In the genomic region with DNA sequence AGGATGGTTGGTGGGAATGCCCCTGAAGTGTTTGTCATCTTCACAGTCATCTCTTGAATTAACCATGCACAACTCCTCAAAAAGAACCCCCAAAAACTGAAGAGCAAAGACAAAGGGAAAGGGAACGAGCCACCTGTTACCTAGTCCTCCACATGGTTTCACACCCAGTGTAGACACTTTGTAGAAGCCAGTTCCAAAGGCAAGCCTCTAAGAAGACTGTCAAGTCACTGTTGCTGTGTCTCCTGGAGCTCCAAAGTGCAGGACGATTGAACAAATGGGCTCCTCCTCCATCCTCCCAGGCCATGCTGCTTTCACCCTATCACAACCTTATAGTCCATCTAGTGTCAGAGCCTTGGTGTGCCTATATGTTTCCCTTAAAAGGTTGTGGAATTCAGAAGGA, we compare ENCODE assay signal across 2 cellular contexts.
A peak's percentile ranks its signal among the peaks of the same experiment; 100 is the strongest.
TF ChIP-seq lines count a peak whose summit lies in the region.

No MANE protein-coding gene starts in this region.

TF ChIP-seq in HEK293, 187 proteins besides CTCF, POLR2A, EP300 and RAD21 (continued from another document):
- no peak for TF ChIP-seq ZNF791 (tag by site-specific recombination; IDR thresholded peaks at IDR 0.05)

TF ChIP-seq in K562, 482 proteins besides CTCF, POLR2A, EP300 and RAD21 (continued from another document and continues in another):
- TF ChIP-seq PRPF4 (IDR thresholded peaks at IDR 0.05; ENCODE audit: insufficient read depth, low read depth, low read length, poor library complexity, severe bottlenecking) (no peak), E2F3 (CRISPR knock-in tag; IDR thresholded peaks at IDR 0.05) (no peak), ZNF445 (CRISPR knock-in tag; IDR thresholded peaks at IDR 0.05; ENCODE audit: low read depth) (no peak), NELFE (IDR thresholded peaks at IDR 0.05; ENCODE audit: insufficient read depth, insufficient read length) (no peak), EHMT2 (IDR thresholded peaks at IDR 0.05) (peak; percentile 67; the same call in 1 of the 2 replicates), TRIM28 (IDR thresholded peaks at IDR 0.05) (no peak), TBL1XR1 (IDR thresholded peaks at IDR 0.05; ENCODE audit: low read length in 2 of 2) (no peak), PYGO2 (tag; IDR thresholded peaks at IDR 0.05) (no peak), MAZ (CRISPR knock-in tag; conservative IDR thresholded peaks at IDR 0.05 in 1 of 2, IDR thresholded peaks at IDR 0.05 in 1 of 2) (no peak), ZNF133 (CRISPR knock-in tag; IDR thresholded peaks at IDR 0.05) (no peak), KHSRP (IDR thresholded peaks at IDR 0.05) (no peak), ETV5 (CRISPR knock-in tag; IDR thresholded peaks at IDR 0.05; ENCODE audit: low read depth) (no peak), NFE2 (IDR thresholded peaks at IDR 0.05; ENCODE audit: low read depth) (peak; percentile 65), BDP1 (IDR thresholded peaks at IDR 0.05; ENCODE audit: insufficient read depth, insufficient read length) (no peak), TGIF2 (CRISPR knock-in tag; IDR thresholded peaks at IDR 0.05) (no peak), C11orf30 (IDR thresholded peaks at IDR 0.05; ENCODE audit: low read depth) (peak; percentile 47; the same call in 1 of the 2 replicates), SMARCA5 (IDR thresholded peaks at IDR 0.05) (no peak), ZZZ3 (IDR thresholded peaks at IDR 0.05) (no peak)
- TF ChIP-seq, protein P1, sequence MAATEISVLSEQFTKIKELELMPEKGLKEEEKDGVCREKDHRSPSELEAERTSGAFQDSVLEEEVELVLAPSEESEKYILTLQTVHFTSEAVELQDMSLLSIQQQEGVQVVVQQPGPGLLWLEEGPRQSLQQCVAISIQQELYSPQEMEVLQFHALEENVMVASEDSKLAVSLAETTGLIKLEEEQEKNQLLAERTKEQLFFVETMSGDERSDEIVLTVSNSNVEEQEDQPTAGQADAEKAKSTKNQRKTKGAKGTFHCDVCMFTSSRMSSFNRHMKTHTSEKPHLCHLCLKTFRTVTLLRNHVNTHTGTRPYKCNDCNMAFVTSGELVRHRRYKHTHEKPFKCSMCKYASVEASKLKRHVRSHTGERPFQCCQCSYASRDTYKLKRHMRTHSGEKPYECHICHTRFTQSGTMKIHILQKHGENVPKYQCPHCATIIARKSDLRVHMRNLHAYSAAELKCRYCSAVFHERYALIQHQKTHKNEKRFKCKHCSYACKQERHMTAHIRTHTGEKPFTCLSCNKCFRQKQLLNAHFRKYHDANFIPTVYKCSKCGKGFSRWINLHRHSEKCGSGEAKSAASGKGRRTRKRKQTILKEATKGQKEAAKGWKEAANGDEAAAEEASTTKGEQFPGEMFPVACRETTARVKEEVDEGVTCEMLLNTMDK (IDR thresholded peaks at IDR 0.05; ENCODE audit: borderline replicate concordance, insufficient read depth, low read depth, low read length, poor library complexity, severe bottlenecking): no peak
- TF ChIP-seq, protein P2, sequence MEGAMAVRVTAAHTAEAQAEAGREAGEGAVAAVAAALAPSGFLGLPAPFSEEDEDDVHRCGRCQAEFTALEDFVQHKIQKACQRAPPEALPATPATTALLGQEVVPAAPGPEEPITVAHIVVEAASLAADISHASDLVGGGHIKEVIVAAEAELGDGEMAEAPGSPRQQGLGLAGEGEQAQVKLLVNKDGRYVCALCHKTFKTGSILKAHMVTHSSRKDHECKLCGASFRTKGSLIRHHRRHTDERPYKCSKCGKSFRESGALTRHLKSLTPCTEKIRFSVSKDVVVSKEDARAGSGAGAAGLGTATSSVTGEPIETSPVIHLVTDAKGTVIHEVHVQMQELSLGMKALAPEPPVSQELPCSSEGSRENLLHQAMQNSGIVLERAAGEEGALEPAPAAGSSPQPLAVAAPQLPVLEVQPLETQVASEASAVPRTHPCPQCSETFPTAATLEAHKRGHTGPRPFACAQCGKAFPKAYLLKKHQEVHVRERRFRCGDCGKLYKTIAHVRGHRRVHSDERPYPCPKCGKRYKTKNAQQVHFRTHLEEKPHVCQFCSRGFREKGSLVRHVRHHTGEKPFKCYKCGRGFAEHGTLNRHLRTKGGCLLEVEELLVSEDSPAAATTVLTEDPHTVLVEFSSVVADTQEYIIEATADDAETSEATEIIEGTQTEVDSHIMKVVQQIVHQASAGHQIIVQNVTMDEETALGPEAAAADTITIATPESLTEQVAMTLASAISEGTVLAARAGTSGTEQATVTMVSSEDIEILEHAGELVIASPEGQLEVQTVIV (CRISPR knock-in tag; IDR thresholded peaks at IDR 0.05; ENCODE audit: borderline replicate concordance): no peak
- TF ChIP-seq, protein P3, sequence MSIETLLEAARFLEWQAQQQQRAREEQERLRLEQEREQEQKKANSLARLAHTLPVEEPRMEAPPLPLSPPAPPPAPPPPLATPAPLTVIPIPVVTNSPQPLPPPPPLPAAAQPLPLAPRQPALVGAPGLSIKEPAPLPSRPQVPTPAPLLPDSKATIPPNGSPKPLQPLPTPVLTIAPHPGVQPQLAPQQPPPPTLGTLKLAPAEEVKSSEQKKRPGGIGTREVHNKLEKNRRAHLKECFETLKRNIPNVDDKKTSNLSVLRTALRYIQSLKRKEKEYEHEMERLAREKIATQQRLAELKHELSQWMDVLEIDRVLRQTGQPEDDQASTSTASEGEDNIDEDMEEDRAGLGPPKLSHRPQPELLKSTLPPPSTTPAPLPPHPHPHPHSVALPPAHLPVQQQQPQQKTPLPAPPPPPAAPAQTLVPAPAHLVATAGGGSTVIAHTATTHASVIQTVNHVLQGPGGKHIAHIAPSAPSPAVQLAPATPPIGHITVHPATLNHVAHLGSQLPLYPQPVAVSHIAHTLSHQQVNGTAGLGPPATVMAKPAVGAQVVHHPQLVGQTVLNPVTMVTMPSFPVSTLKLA (conservative IDR thresholded peaks at IDR 0.05): 0 out of 4 replicates have a peak, but pooled peaks of 1 of the 2 experiments have one; percentile 24
- TF ChIP-seq, protein P4, sequence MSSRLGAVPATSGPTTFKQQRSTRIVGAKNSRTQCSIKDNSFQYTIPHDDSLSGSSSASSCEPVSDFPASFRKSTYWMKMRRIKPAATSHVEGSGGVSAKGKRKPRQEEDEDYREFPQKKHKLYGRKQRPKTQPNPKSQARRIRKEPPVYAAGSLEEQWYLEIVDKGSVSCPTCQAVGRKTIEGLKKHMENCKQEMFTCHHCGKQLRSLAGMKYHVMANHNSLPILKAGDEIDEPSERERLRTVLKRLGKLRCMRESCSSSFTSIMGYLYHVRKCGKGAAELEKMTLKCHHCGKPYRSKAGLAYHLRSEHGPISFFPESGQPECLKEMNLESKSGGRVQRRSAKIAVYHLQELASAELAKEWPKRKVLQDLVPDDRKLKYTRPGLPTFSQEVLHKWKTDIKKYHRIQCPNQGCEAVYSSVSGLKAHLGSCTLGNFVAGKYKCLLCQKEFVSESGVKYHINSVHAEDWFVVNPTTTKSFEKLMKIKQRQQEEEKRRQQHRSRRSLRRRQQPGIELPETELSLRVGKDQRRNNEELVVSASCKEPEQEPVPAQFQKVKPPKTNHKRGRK (tag; IDR thresholded peaks at IDR 0.05): no peak
- TF ChIP-seq, protein P5, sequence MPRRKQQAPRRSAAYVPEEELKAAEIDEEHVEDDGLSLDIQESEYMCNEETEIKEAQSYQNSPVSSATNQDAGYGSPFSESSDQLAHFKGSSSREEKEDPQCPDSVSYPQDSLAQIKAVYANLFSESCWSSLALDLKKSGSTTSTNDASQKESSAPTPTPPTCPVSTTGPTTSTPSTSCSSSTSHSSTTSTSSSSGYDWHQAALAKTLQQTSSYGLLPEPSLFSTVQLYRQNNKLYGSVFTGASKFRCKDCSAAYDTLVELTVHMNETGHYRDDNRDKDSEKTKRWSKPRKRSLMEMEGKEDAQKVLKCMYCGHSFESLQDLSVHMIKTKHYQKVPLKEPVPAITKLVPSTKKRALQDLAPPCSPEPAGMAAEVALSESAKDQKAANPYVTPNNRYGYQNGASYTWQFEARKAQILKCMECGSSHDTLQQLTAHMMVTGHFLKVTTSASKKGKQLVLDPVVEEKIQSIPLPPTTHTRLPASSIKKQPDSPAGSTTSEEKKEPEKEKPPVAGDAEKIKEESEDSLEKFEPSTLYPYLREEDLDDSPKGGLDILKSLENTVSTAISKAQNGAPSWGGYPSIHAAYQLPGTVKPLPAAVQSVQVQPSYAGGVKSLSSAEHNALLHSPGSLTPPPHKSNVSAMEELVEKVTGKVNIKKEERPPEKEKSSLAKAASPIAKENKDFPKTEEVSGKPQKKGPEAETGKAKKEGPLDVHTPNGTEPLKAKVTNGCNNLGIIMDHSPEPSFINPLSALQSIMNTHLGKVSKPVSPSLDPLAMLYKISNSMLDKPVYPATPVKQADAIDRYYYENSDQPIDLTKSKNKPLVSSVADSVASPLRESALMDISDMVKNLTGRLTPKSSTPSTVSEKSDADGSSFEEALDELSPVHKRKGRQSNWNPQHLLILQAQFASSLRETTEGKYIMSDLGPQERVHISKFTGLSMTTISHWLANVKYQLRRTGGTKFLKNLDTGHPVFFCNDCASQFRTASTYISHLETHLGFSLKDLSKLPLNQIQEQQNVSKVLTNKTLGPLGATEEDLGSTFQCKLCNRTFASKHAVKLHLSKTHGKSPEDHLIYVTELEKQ (CRISPR knock-in tag; IDR thresholded peaks at IDR 0.05): no peak
- TF ChIP-seq, protein P6, sequence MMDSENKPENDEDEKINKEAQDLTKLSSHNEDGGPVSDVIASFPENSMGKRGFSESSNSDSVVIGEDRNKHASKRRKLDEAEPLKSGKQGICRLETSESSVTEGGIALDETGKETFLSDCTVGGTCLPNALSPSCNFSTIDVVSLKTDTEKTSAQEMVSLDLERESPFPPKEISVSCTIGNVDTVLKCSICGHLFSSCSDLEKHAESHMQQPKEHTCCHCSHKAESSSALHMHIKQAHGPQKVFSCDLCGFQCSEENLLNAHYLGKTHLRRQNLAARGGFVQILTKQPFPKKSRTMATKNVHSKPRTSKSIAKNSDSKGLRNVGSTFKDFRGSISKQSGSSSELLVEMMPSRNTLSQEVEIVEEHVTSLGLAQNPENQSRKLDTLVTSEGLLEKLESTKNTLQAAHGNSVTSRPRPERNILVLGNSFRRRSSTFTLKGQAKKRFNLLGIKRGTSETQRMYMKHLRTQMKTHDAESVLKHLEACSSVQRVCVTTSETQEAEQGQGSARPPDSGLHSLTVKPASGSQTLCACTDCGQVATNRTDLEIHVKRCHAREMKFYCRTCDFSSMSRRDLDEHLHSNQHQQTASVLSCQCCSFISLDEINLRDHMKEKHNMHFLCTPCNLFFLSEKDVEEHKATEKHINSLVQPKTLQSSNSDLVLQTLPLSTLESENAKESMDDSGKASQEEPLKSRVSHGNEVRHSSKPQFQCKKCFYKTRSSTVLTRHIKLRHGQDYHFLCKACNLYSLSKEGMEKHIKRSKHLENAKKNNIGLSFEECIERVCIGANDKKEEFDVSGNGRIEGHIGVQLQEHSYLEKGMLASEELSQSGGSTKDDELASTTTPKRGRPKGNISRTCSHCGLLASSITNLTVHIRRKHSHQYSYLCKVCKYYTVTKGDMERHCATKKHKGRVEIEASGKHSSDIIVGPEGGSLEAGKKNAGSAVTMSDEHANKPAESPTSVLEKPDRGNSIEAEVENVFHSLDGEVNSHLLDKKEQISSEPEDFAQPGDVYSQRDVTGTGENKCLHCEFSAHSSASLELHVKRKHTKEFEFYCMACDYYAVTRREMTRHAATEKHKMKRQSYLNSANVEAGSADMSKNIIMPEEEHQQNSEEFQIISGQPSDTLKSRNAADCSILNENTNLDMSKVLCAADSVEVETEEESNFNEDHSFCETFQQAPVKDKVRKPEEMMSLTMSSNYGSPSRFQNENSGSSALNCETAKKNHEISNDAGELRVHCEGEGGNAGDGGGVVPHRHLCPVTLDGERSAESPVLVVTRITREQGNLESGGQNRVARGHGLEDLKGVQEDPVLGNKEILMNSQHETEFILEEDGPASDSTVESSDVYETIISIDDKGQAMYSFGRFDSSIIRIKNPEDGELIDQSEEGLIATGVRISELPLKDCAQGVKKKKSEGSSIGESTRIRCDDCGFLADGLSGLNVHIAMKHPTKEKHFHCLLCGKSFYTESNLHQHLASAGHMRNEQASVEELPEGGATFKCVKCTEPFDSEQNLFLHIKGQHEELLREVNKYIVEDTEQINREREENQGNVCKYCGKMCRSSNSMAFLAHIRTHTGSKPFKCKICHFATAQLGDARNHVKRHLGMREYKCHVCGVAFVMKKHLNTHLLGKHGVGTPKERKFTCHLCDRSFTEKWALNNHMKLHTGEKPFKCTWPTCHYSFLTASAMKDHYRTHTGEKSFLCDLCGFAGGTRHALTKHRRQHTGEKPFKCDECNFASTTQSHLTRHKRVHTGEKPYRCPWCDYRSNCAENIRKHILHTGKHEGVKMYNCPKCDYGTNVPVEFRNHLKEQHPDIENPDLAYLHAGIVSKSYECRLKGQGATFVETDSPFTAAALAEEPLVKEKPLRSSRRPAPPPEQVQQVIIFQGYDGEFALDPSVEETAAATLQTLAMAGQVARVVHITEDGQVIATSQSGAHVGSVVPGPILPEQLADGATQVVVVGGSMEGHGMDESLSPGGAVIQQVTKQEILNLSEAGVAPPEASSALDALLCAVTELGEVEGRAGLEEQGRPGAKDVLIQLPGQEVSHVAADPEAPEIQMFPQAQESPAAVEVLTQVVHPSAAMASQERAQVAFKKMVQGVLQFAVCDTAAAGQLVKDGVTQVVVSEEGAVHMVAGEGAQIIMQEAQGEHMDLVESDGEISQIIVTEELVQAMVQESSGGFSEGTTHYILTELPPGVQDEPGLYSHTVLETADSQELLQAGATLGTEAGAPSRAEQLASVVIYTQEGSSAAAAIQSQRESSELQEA (IDR thresholded peaks at IDR 0.05; ENCODE audit: low read depth): no peak
- TF ChIP-seq, protein P7, sequence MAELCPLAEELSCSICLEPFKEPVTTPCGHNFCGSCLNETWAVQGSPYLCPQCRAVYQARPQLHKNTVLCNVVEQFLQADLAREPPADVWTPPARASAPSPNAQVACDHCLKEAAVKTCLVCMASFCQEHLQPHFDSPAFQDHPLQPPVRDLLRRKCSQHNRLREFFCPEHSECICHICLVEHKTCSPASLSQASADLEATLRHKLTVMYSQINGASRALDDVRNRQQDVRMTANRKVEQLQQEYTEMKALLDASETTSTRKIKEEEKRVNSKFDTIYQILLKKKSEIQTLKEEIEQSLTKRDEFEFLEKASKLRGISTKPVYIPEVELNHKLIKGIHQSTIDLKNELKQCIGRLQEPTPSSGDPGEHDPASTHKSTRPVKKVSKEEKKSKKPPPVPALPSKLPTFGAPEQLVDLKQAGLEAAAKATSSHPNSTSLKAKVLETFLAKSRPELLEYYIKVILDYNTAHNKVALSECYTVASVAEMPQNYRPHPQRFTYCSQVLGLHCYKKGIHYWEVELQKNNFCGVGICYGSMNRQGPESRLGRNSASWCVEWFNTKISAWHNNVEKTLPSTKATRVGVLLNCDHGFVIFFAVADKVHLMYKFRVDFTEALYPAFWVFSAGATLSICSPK (IDR thresholded peaks at IDR 0.05; ENCODE audit: borderline replicate concordance): no peak
- TF ChIP-seq, protein P8, sequence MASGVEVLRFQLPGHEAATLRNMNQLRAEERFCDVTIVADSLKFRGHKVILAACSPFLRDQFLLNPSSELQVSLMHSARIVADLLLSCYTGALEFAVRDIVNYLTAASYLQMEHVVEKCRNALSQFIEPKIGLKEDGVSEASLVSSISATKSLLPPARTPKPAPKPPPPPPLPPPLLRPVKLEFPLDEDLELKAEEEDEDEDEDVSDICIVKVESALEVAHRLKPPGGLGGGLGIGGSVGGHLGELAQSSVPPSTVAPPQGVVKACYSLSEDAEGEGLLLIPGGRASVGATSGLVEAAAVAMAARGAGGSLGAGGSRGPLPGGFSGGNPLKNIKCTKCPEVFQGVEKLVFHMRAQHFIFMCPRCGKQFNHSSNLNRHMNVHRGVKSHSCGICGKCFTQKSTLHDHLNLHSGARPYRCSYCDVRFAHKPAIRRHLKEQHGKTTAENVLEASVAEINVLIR (CRISPR knock-in tag; IDR thresholded peaks at IDR 0.05): no peak
